In genomic region chr6:1820165-1820564, GRCh38 we compare ENCODE assay signal across 19 cellular contexts.
DNase-seq lines count a peak whose midpoint lies in the region; ATAC-seq and TF ChIP-seq lines count a peak whose summit lies in the region.
"Had no signal": no experiment of that assay in that cellular context is flagged by ENCODE, and none has a peak within 500 bp of the region (broad histone marks: within the 10 kb centered on the region; RNA-seq: fewer than 3 reads in every experiment).

No MANE protein-coding gene starts in this region.

- H2AK5ac ChIP-seq in mesenchymal stem cell (ENCODE audit: low read length, severe bottlenecking) = no peak overlapping the region

- no peak overlapping the region for H2BK12ac ChIP-seq in mesenchymal stem cell (ENCODE audit: low read length in 2 of 2)

- H3K9me2 ChIP-seq in OCI-LY1 (ENCODE audit: low read depth, low read length) = no peaks in the 10 kb centered on the region

- no peak overlapping the region for H3K4ac ChIP-seq in mesenchymal stem cell (ENCODE audit: low read depth in 1 of 2, low read length in 2 of 2)

- TF ChIP-seq POLR2A in gastroesophageal sphincter (IDR thresholded peaks at IDR 0.05) = no peak

- H3K9me3 ChIP-seq in OCI-LY1 (ENCODE audit: low read length) (no peaks in the 10 kb centered on the region), mesenchymal stem cell (ENCODE audit: control insufficient read depth, low read length) (no peaks in the 10 kb centered on the region), gastroesophageal sphincter (no peaks in the 10 kb centered on the region)
- H3K9me3 ChIP-seq: left lung had no signal

- H2BK5ac ChIP-seq in mesenchymal stem cell (ENCODE audit: low read depth, low read length, poor library complexity, severe bottlenecking) = no peak overlapping the region

- no peaks in the 10 kb centered on the region for H3K36me3 ChIP-seq in OCI-LY1 (ENCODE audit: insufficient read depth, low read length)
- H3K36me3 ChIP-seq in mesenchymal stem cell (ENCODE audit: control insufficient read depth in 1 of 2, insufficient read depth in 2 of 2, low read depth in 1 of 2, low read length in 2 of 2) = no peaks in the 10 kb centered on the region
- no peaks in the 10 kb centered on the region for H3K36me3 ChIP-seq in gastroesophageal sphincter
- H3K36me3 ChIP-seq: left lung had no signal

- peak overlapping the region; percentile 96 for H3K27ac Mint-ChIP-seq in osteocyte (ENCODE audit: unreplicated experiment)
- H3K27ac Mint-ChIP-seq: B cell; stimulated activated naive CD8-positive, alpha-beta T cell treated with anti-CD3 and anti-CD28 coated beads, Interleukin-15, Interleukin-2, amounts not matched to agents 100 ng/mL and 50 ng/mL, for 24 hours had no signal

- H3K9ac ChIP-seq in OCI-LY1 (ENCODE audit: low read length) = no peak overlapping the region
- no peak overlapping the region for H3K9ac ChIP-seq in mesenchymal stem cell (ENCODE audit: low read length)

- H3K4me1 ChIP-seq in OCI-LY1 (ENCODE audit: insufficient read depth, low read length, severe bottlenecking) (peaks cover 61% of the 10 kb centered on the region), mesenchymal stem cell (ENCODE audit: control insufficient read depth, insufficient read depth, low read depth, low read length) (peaks cover 6% of the 10 kb centered on the region), gastroesophageal sphincter (peaks cover 0 to 15% (median 0%) of the 10 kb centered on the region in 3 donors)
- H3K4me1 ChIP-seq: foreskin keratinocyte, left lung had no signal

- no peaks in the 10 kb centered on the region for H3K27me3 ChIP-seq in OCI-LY1 (ENCODE audit: insufficient read depth, low read length)
- no peaks in the 10 kb centered on the region for H3K27me3 ChIP-seq in mesenchymal stem cell (ENCODE audit: control insufficient read depth in 1 of 2, insufficient read depth in 1 of 2, low read length in 2 of 2)
- H3K27me3 ChIP-seq in gastroesophageal sphincter = no peaks in the 10 kb centered on the region
- H3K27me3 ChIP-seq: foreskin keratinocyte, left lung had no signal

- H3K23ac ChIP-seq in mesenchymal stem cell (ENCODE audit: low read length in 2 of 2) = no peak overlapping the region

- no peaks in the 10 kb centered on the region for H3F3A ChIP-seq in OCI-LY1 (ENCODE audit: insufficient read depth, low read length)

- H3K27ac ChIP-seq in OCI-LY1 (ENCODE audit: low read depth, low read length, poor library complexity, severe bottlenecking) = peak overlapping the region; percentile 80
- no peak overlapping the region for H3K27ac ChIP-seq in mesenchymal stem cell (ENCODE audit: low read length, poor library complexity, severe bottlenecking)
- no peak overlapping the region for H3K27ac ChIP-seq in gastroesophageal sphincter
- H3K27ac ChIP-seq: foreskin keratinocyte, left lung had no signal

- peak; percentile 55 for DNase-seq in DMS114 treated with DMSO at 0.1 percent for 48 hours (lab: John Stamatoyannopoulos, UW; ENCODE audit: unreplicated experiment)
- peak; percentile 49 for DNase-seq in fibroblast of gingiva (ENCODE audit: low read depth)
- no peak for DNase-seq in osteocyte (ENCODE audit: extremely low spot score, unreplicated experiment)
- DNase-seq in mesenchymal stem cell = no peak
- no peak for DNase-seq in amygdala (lab: John Stamatoyannopoulos, UW)
- DNase-seq: activated CD8-positive, alpha-beta memory T cell treated with anti-CD3 and anti-CD28 coated beads for 24 hours; foreskin keratinocyte; GF-D8; left lung; NCI-H1417; nucleus accumbens; right cardiac atrium; T1000 had no signal

- no peaks in the 10 kb centered on the region for H3K36me3 Mint-ChIP-seq in osteocyte (ENCODE audit: unreplicated experiment)

- H3K9me3 Mint-ChIP-seq in osteocyte (ENCODE audit: unreplicated experiment) = no peaks in the 10 kb centered on the region
- H3K9me3 Mint-ChIP-seq: central memory CD8-positive, alpha-beta T cell; stimulated activated naive CD8-positive, alpha-beta T cell treated with anti-CD3 and anti-CD28 coated beads, Interleukin-15, Interleukin-2, amounts not matched to agents 100 ng/mL and 50 ng/mL, for 24 hours had no signal

- H2BK120ac ChIP-seq in mesenchymal stem cell (ENCODE audit: low read depth, low read length) = no peak overlapping the region

- ATAC-seq in gastroesophageal sphincter = no peak
- ATAC-seq in HG02763 (IDR thresholded peaks at IDR 0.05; ENCODE audit: unreplicated experiment) = no peak
- ATAC-seq: foreskin keratinocyte, left lung, right cardiac atrium had no signal

- H4K8ac ChIP-seq in mesenchymal stem cell (ENCODE audit: low read length) = no peak overlapping the region

- no peak overlapping the region for H4K91ac ChIP-seq in mesenchymal stem cell (ENCODE audit: low read length)

- no peak overlapping the region for H3K18ac ChIP-seq in mesenchymal stem cell (ENCODE audit: low read depth in 1 of 2, low read length in 2 of 2)

- H3K4me2 ChIP-seq in OCI-LY1 (ENCODE audit: low read length) (no peak overlapping the region), mesenchymal stem cell (ENCODE audit: low read length, poor library complexity, severe bottlenecking) (no peak overlapping the region)

- H3K4me3 Mint-ChIP-seq in osteocyte (ENCODE audit: unreplicated experiment) = no peak overlapping the region
- H3K4me3 Mint-ChIP-seq: B cell; central memory CD8-positive, alpha-beta T cell; stimulated activated naive CD8-positive, alpha-beta T cell treated with anti-CD3 and anti-CD28 coated beads, Interleukin-15, Interleukin-2, amounts not matched to agents 100 ng/mL and 50 ng/mL, for 24 hours had no signal

- no CpG with 5 or more reads among the region's 1 CpG for WGBS in mesenchymal stem cell
- 42 to 61% methylated on average over 1 of the region's 1 CpG for WGBS in gastroesophageal sphincter (ENCODE audit: low coverage in 1 of 2), 2 donors

- H3K4me1 Mint-ChIP-seq in osteocyte (ENCODE audit: unreplicated experiment) = peaks cover 32% of the 10 kb centered on the region
- H3K4me1 Mint-ChIP-seq: central memory CD8-positive, alpha-beta T cell had no signal

- H3K4me3 ChIP-seq in OCI-LY1 (ENCODE audit: low read depth, low read length, poor library complexity, severe bottlenecking) = no peak overlapping the region
- no peak overlapping the region for H3K4me3 ChIP-seq in mesenchymal stem cell (ENCODE audit: insufficient read depth in 1 of 2, low read depth in 1 of 2, low read length in 2 of 2)
- no peak overlapping the region for H3K4me3 ChIP-seq in gastroesophageal sphincter
- H3K4me3 ChIP-seq: left lung had no signal

- H3K79me2 ChIP-seq in OCI-LY1 (ENCODE audit: insufficient read depth, low read length) = no peaks in the 10 kb centered on the region

- H3K27me3 Mint-ChIP-seq in osteocyte (ENCODE audit: unreplicated experiment) = no peaks in the 10 kb centered on the region
- H3K27me3 Mint-ChIP-seq: B cell; central memory CD8-positive, alpha-beta T cell; stimulated activated naive CD8-positive, alpha-beta T cell treated with anti-CD3 and anti-CD28 coated beads, Interleukin-15, Interleukin-2, amounts not matched to agents 100 ng/mL and 50 ng/mL, for 24 hours had no signal

- no peak overlapping the region for H2BK15ac ChIP-seq in mesenchymal stem cell (ENCODE audit: low read depth, poor library complexity, severe bottlenecking)

- no peak for TF ChIP-seq EP300 in gastroesophageal sphincter (IDR thresholded peaks at IDR 0.05)

- H2AFZ ChIP-seq in OCI-LY1 (ENCODE audit: low read length) (no peak overlapping the region), mesenchymal stem cell (ENCODE audit: low read depth, low read length) (no peak overlapping the region)

- no peak overlapping the region for H3K14ac ChIP-seq in mesenchymal stem cell (ENCODE audit: low read length in 2 of 2)

- no peaks in the 10 kb centered on the region for H4K20me1 ChIP-seq in OCI-LY1 (ENCODE audit: insufficient read depth, low read length)

- H3K79me1 ChIP-seq in mesenchymal stem cell (replicated peaks; ENCODE audit: low read length, poor library complexity, severe bottlenecking) = no peaks in the 10 kb centered on the region

- TF ChIP-seq CTCF in OCI-LY1 (IDR thresholded peaks at IDR 0.05; ENCODE audit: low read length) (no peak), osteocyte (IDR thresholded peaks at IDR 0.05) (no peak), gastroesophageal sphincter (IDR thresholded peaks at IDR 0.05) (no peak)

Comparison
In these comparisons a context has a peak if more than half of its experiments do, and no peak if none do; other contexts are left out.
1. DNase-seq: peak in DMS114 treated with DMSO at 0.1 percent for 48 hours (single experiment) and fibroblast of gingiva (single experiment); none in osteocyte (single experiment), mesenchymal stem cell (single experiment) and amygdala (0 of 56).